Comparison of ENCODE assay signal across 11 cellular contexts in the genomic region with DNA sequence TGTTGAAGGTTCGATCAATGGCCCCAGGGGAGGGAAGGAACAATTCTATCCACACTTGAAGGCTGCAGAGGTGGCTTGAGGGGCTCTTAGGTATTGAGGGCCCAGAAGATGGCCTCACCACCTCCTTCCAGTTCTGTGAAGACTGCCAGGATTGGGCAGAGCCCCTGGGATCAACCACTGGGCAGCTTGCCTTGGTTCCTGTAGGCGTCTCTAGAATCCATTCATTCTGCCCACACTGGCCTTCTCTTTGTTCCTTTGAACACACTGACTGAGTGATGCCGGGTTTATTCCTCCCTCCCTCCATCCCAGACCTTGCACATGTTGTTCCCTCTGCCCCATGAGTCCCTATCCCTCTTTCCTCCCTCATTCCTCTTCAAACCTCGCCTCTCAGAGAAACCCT. TPM values are rescaled to one million over a fixed set of nuclear protein-coding genes. Genes with fewer than 3 reads are reported as not detected.
"Had no signal": no experiment of that assay in that cellular context is flagged by ENCODE, and none has a peak within 500 bp of the region (broad histone marks: within the 10 kb centered on the region; RNA-seq: fewer than 3 reads in every experiment).

No MANE protein-coding gene starts in this region.

- H3K9me3 ChIP-seq: gastrocnemius medialis had no signal

- H3K27ac ChIP-seq: gastrocnemius medialis, heart right ventricle, right atrium auricular region had no signal

- H3K4me2 ChIP-seq: smooth muscle cell had no signal

- H3K27me3 ChIP-seq: gastrocnemius medialis, heart right ventricle, right atrium auricular region had no signal

- H3K4me1 ChIP-seq: gastrocnemius medialis, heart right ventricle, right atrium auricular region had no signal

- DNase-seq: effector memory CD4-positive, alpha-beta T cell; gastrocnemius medialis; heart right ventricle; kidney glomerular epithelial cell; mammary epithelial cell; stimulated activated CD4-positive, alpha-beta T cell treated with anti-CD3 and anti-CD28 coated beads, Interleukin-2, amount 100 ng/mL, for 48 hours; stimulated activated naive CD4-positive, alpha-beta T cell treated with Interleukin-2 at 50 U/mL for 16 hours had no signal

- H3K36me3 ChIP-seq: gastrocnemius medialis, right atrium auricular region had no signal

- H3K4me3 ChIP-seq: gastrocnemius medialis, heart right ventricle, right atrium auricular region, smooth muscle cell had no signal

RNA-seq across cellular contexts. Expression of a gene that starts 50.5 kb away (rescaled TPM):
- total RNA-seq: natural killer cell treated with Interleukin-12 subunit alpha and Interleukin-12 subunit beta and Interleukin-15 and Interleukin-18, amount 100 ng/mL, for 72 hours; osteocyte had no signal
